ENCODE assay signal across 13 cellular contexts in the genomic region with DNA sequence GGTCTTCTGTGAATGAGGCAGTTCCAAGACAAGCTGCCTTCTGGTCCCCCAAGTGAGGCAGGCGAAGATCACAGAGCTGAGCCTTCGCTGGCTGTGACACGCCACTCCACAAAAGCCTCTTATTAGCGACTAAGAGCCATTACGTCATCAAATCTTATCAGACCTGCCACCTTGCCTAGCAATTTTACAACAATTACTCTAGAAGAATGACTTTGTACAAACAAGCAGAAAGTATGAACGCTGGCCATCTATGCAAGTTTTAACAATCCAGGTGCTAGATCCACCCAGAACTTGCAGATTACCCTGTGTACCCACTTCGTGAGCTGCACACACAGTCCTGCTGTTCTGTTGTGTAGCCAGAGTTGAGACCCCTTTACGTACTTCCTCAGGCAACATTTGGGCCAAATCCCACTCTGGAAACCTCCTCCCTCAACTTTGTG. TPM values are rescaled to one million over a fixed set of nuclear protein-coding genes. Genes with fewer than 3 reads are reported as not detected.
DNase-seq lines count a peak whose midpoint lies in the region; ATAC-seq and TF ChIP-seq lines count a peak whose summit lies in the region.
"Had no signal": no experiment of that assay in that cellular context is flagged by ENCODE, and none has a peak within 500 bp of the region (broad histone marks: within the 10 kb centered on the region; RNA-seq: fewer than 3 reads in every experiment).

No MANE protein-coding gene starts in this region.

- H3K27me3 Mint-ChIP-seq in CD8-positive, alpha-beta T cell (ENCODE audit: low read depth) = no peaks in the 10 kb centered on the region
- H3K27me3 Mint-ChIP-seq in activated naive CD8-positive, alpha-beta T cell treated with anti-CD3 and anti-CD28 coated beads, Interleukin-2, amount 10 ng/mL, durations not matched to agents 7 days and 5 days = no peaks in the 10 kb centered on the region
- H3K27me3 Mint-ChIP-seq in naive thymus-derived CD8-positive, alpha-beta T cell = peaks cover 0 to 3% (median 0%) of the 10 kb centered on the region in 5 donors

- peaks cover 65% of the 10 kb centered on the region for H3K4me1 Mint-ChIP-seq in CD8-positive, alpha-beta T cell (ENCODE audit: low read depth)
- peaks cover 45% of the 10 kb centered on the region for H3K4me1 Mint-ChIP-seq in activated naive CD8-positive, alpha-beta T cell treated with anti-CD3 and anti-CD28 coated beads, Interleukin-2, amount 10 ng/mL, durations not matched to agents 7 days and 5 days
- peaks cover 20 to 76% (median 59%) of the 10 kb centered on the region in 4 donors for H3K4me1 Mint-ChIP-seq in naive thymus-derived CD8-positive, alpha-beta T cell

- no peak for TF ChIP-seq CTCF in CD8-positive, alpha-beta T cell (IDR thresholded peaks at IDR 0.05)
- no peak for TF ChIP-seq CTCF in NB4 (IDR thresholded peaks at IDR 0.05; ENCODE audit: low read depth, low read length)

- H3K36me3 ChIP-seq in CD8-positive, alpha-beta T cell (ENCODE audit: insufficient read depth, low read length) = no peaks in the 10 kb centered on the region

- H3K27ac Mint-ChIP-seq in CD8-positive, alpha-beta T cell = peak overlapping the region; percentile 98
- peak overlapping the region; percentile 85 for H3K27ac Mint-ChIP-seq in activated naive CD8-positive, alpha-beta T cell treated with anti-CD3 and anti-CD28 coated beads, Interleukin-2, amount 10 ng/mL, durations not matched to agents 7 days and 5 days
- peak overlapping the region; percentile 88 to 100 (median 97) for H3K27ac Mint-ChIP-seq in naive thymus-derived CD8-positive, alpha-beta T cell

- peaks cover 54% of the 10 kb centered on the region for H3K4me1 ChIP-seq in CD8-positive, alpha-beta T cell (ENCODE audit: insufficient read depth, low read length)

- intact Hi-C loops in CD8-positive, alpha-beta T cell (cut with DNase I, micrococcal nuclease) = loop anchor here (5.0 to 10.0 kb wide), 5 partner anchors 177 to 483 kb away; partner anchors contain the start of genes CCDC47 (in 1 of the 2), CEP95 (in 1 of the 2), DDX42 (in 1 of the 2) and DDX5 (in 1 of the 2)

- peak in 1 of 7 experiments; percentile 46 for DNase-seq in CD8-positive, alpha-beta T cell
- peak; percentile 36 for DNase-seq in NB4 (ENCODE audit: low read depth)
- DNase-seq in activated naive CD8-positive, alpha-beta T cell treated with anti-CD3 and anti-CD28 coated beads, Interleukin-2, amount 10 ng/mL, durations not matched to agents 7 days and 5 days = no peak
- DNase-seq in naive thymus-derived CD8-positive, alpha-beta T cell = no peak
- DNase-seq in 8988T = no peak
- DNase-seq: NCI-H1048, NCI-H524 treated with DMSO at 0.1 percent for 48 hours had no signal

- no peaks in the 10 kb centered on the region for H3K27me3 ChIP-seq in CD8-positive, alpha-beta T cell (ENCODE audit: insufficient read depth, low read length)

- H3K4me3 Mint-ChIP-seq in CD8-positive, alpha-beta T cell = no peak overlapping the region
- H3K4me3 Mint-ChIP-seq in activated naive CD8-positive, alpha-beta T cell treated with anti-CD3 and anti-CD28 coated beads, Interleukin-2, amount 10 ng/mL, durations not matched to agents 7 days and 5 days = no peak overlapping the region
- peak overlapping the region in 4 of 10 donors; percentile 1 to 83 (median 35) for H3K4me3 Mint-ChIP-seq in naive thymus-derived CD8-positive, alpha-beta T cell

- H3K4me3 ChIP-seq in CD8-positive, alpha-beta T cell (ENCODE audit: low read depth, low read length) = no peak overlapping the region
- H3K4me3 ChIP-seq in NB4 (ENCODE audit: low read depth, low read length) = no peak overlapping the region
- H3K4me3 ChIP-seq: coronary artery had no signal

- H3K9me3 ChIP-seq in CD8-positive, alpha-beta T cell (ENCODE audit: low read length) = no peaks in the 10 kb centered on the region

- no peak overlapping the region for H3K27ac ChIP-seq in CD8-positive, alpha-beta T cell (ENCODE audit: low read depth, low read length)

- TF ChIP-seq POLR2A in NB4 (IDR thresholded peaks at IDR 0.05; ENCODE audit: extremely low read depth, insufficient read length) = no peak

- no peaks in the 10 kb centered on the region for H3K9me3 Mint-ChIP-seq in CD8-positive, alpha-beta T cell
- no peaks in the 10 kb centered on the region for H3K9me3 Mint-ChIP-seq in activated naive CD8-positive, alpha-beta T cell treated with anti-CD3 and anti-CD28 coated beads, Interleukin-2, amount 10 ng/mL, durations not matched to agents 7 days and 5 days
- H3K9me3 Mint-ChIP-seq in naive thymus-derived CD8-positive, alpha-beta T cell = peaks cover 0 to 2% (median 0%) of the 10 kb centered on the region in 9 donors

- H3K36me3 Mint-ChIP-seq in CD8-positive, alpha-beta T cell = peaks cover 2% of the 10 kb centered on the region
- no peaks in the 10 kb centered on the region for H3K36me3 Mint-ChIP-seq in activated naive CD8-positive, alpha-beta T cell treated with anti-CD3 and anti-CD28 coated beads, Interleukin-2, amount 10 ng/mL, durations not matched to agents 7 days and 5 days
- peaks cover 0 to 3% (median 0%) of the 10 kb centered on the region in 3 donors for H3K36me3 Mint-ChIP-seq in naive thymus-derived CD8-positive, alpha-beta T cell

- no peak for ATAC-seq in CD8-positive, alpha-beta T cell
- ATAC-seq in activated naive CD8-positive, alpha-beta T cell treated with anti-CD3 and anti-CD28 coated beads, Interleukin-2, amount 10 ng/mL, durations not matched to agents 7 days and 5 days (ENCODE audit: low read depth) = no peak
- no peak for ATAC-seq in naive thymus-derived CD8-positive, alpha-beta T cell
- no peak for ATAC-seq in GM21786 (IDR thresholded peaks at IDR 0.05; ENCODE audit: unreplicated experiment)
- no peak for ATAC-seq in HG03442 (IDR thresholded peaks at IDR 0.05; ENCODE audit: unreplicated experiment)
- no peak for ATAC-seq in GM18520 (IDR thresholded peaks at IDR 0.05; ENCODE audit: unreplicated experiment)
- ATAC-seq: SK-N-SH treated with all-trans-retinoic acid at 6 μM for 48 hours had no signal

- POLR2A ChIA-PET in CD8-positive, alpha-beta T cell (lab: Charles Lee) = interaction anchor here (0.7 to 8.3 kb wide), 4 partner anchors 24 to 121 kb away, joined by 4 to 89 read pairs (median 28); partner anchors contain the start of genes CSHL1 and ERN1
- POLR2A ChIA-PET in activated naive CD8-positive, alpha-beta T cell treated with anti-CD3 and anti-CD28 coated beads, Interleukin-2, amount 10 ng/mL, durations not matched to agents 7 days and 5 days (lab: Charles Lee) = interaction anchor here (1.1 to 3.3 kb wide), 4 partner anchors 8 to 121 kb away, joined by 3 to 12 read pairs (median 8); partner anchors contain the start of gene ERN1
- POLR2A ChIA-PET in naive thymus-derived CD8-positive, alpha-beta T cell (lab: Charles Lee) = interaction anchor here (1.1 to 8.3 kb wide), 5 partner anchors 24 to 121 kb away, joined by 3 to 150 read pairs (median 27); partner anchors contain the start of genes ERN1 and PRR29

- CTCF ChIA-PET in CD8-positive, alpha-beta T cell (lab: Charles Lee) = interaction anchor here (1.0 to 16.6 kb wide), 11 partner anchors 7 to 121 kb away, joined by 4 to 455 read pairs (median 16); partner anchors contain the start of genes CSHL1, ERN1, GH1 and PRR29

RNA-seq across cellular contexts. Expression of gene ICAM2, which starts 3.8 kb away (rescaled TPM):
- total RNA-seq in CD8-positive, alpha-beta T cell = 10 to 100 TPM; 38.0 to 38.7 TPM
- total RNA-seq in activated naive CD8-positive, alpha-beta T cell treated with anti-CD3 and anti-CD28 coated beads, Interleukin-2, amount 10 ng/mL, durations not matched to agents 7 days and 5 days = 10 to 100 TPM; 59.0 to 61.7 TPM
- 10 to 100 TPM; 89.2 to 89.3 TPM for total RNA-seq in naive thymus-derived CD8-positive, alpha-beta T cell
- polyA plus RNA-seq in naive thymus-derived CD8-positive, alpha-beta T cell = 100 to 1,000 TPM; 218 to 306 (median 289) TPM

RNA-seq across cellular contexts. Expression of gene PRR29, which starts 26.1 kb away (rescaled TPM):
- under 1 TPM; 0.24 to 0.97 TPM for total RNA-seq in CD8-positive, alpha-beta T cell
- 1 to 10 TPM in 1 of 2 experiments, under 1 TPM in 1; 1.00 to 1.4 TPM for total RNA-seq in activated naive CD8-positive, alpha-beta T cell treated with anti-CD3 and anti-CD28 coated beads, Interleukin-2, amount 10 ng/mL, durations not matched to agents 7 days and 5 days
- under 1 TPM in 1 of 2 experiments, not detected in 1; 0.30 TPM for total RNA-seq in naive thymus-derived CD8-positive, alpha-beta T cell
- 1 to 10 TPM; 3.4 to 4.6 (median 3.7) TPM for polyA plus RNA-seq in naive thymus-derived CD8-positive, alpha-beta T cell

RNA-seq across cellular contexts. Expression of gene SCN4A, which starts 51.5 kb away (rescaled TPM):
- total RNA-seq in CD8-positive, alpha-beta T cell = under 1 TPM in 1 of 2 experiments, not detected in 1; 0.14 TPM
- not detected for total RNA-seq in activated naive CD8-positive, alpha-beta T cell treated with anti-CD3 and anti-CD28 coated beads, Interleukin-2, amount 10 ng/mL, durations not matched to agents 7 days and 5 days
- total RNA-seq in naive thymus-derived CD8-positive, alpha-beta T cell = under 1 TPM; 0.05 to 0.22 TPM
- polyA plus RNA-seq in naive thymus-derived CD8-positive, alpha-beta T cell = not detected
- total RNA-seq: frontal cortex had no signal
